16 cellular contexts compared by ENCODE assay signal in the genomic region with DNA sequence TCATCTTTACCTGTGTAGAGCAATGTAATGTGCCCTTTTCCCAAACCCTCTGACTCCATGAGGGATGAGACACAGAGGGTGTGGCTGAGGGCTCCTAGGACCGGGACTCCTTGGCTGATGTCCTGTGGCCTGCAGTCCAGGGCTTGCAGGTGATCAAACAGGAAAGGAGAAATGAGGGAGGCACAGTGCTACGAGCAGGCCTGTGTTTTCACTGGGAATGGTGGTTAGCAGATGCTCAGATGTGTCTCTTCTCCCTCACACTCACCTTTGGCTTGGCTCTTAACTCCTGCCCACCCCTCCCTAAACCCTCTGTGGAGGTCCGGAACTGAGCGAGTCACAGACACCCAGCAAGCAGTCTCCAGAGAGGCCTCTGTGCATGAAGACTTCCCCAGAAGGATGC.
DNase-seq lines count a peak whose midpoint lies in the region; ATAC-seq and TF ChIP-seq lines count a peak whose summit lies in the region.
"Had no signal": no experiment of that assay in that cellular context is flagged by ENCODE, and none has a peak within 500 bp of the region (broad histone marks: within the 10 kb centered on the region; RNA-seq: fewer than 3 reads in every experiment).

No MANE protein-coding gene starts in this region.

- H3K36me3 ChIP-seq in IMR-90 (ENCODE audit: control insufficient read depth, insufficient read depth, low read length) (no peaks in the 10 kb centered on the region), body of pancreas (replicated peaks in 1 of 2; ENCODE audit: insufficient read depth in 1 of 2, low read depth in 2 of 2) (no peaks in the 10 kb centered on the region), mucosa of descending colon (ENCODE audit: low read depth) (no peaks in the 10 kb centered on the region)

- peak overlapping the region; percentile 6; the same call in 1 of the 2 replicates for H2BK20ac ChIP-seq in IMR-90 (ENCODE audit: low read depth, low read length)

- peak overlapping the region; percentile 66 for H2AFZ ChIP-seq in IMR-90 (replicated peaks; ENCODE audit: low read length, poor library complexity)

- H3K9me1 ChIP-seq in IMR-90 (ENCODE audit: insufficient read depth, low read length): peaks cover 4% of the 10 kb centered on the region

- no peaks in the 10 kb centered on the region for H3K27me3 ChIP-seq in IMR-90 (ENCODE audit: control insufficient read depth, insufficient read depth, low read length)
- H3K27me3 ChIP-seq in body of pancreas: no peaks in the 10 kb centered on the region

- intact Hi-C loops in Calu3 (cut with micrococcal nuclease; ENCODE audit: unreplicated experiment): no loop called here
- intact Hi-C loops in IMR-90 (cut with micrococcal nuclease): no loop called here
- intact Hi-C loops in body of pancreas (cut with DNase I): no loop called here
- intact Hi-C loops in mucosa of descending colon (cut with DNase I, micrococcal nuclease): no loop called here

- peaks cover 25% of the 10 kb centered on the region for H3K4me1 Mint-ChIP-seq in Calu3 (ENCODE audit: low read depth, unreplicated experiment)
- H3K4me1 Mint-ChIP-seq: stimulated activated naive B cell treated with anti-CD40 and anti-IgM and Interleukin-4, amounts not matched to agents 10 μg/mL and 1 μg/mL and 100 μg/mL, for 72 hours had no signal

- CTCF ChIA-PET in Calu3 (lab: Charles Lee): interaction anchor here (0.6 to 1.2 kb wide), 2 partner anchors 113 to 538 kb away, joined by 4 read pairs; no protein-coding TSS in a partner anchor
- CTCF ChIA-PET in IMR-90 (lab: Yijun Ruan, JAX): interaction anchor here (1.1 kb wide), 1 partner anchor 14 kb away, joined by 3 read pairs; no protein-coding TSS in a partner anchor

- ATAC-seq in IMR-90 (ENCODE audit: low read depth) (no peak), body of pancreas (no peak), mucosa of descending colon (peak; percentile 32), HG03432 (IDR thresholded peaks at IDR 0.05; ENCODE audit: unreplicated experiment) (no peak), HG02678 (IDR thresholded peaks at IDR 0.05; ENCODE audit: unreplicated experiment) (no peak), HG03442 (IDR thresholded peaks at IDR 0.05; ENCODE audit: unreplicated experiment) (no peak), GM19328 (IDR thresholded peaks at IDR 0.05; ENCODE audit: unreplicated experiment) (no peak)
- ATAC-seq: stimulated activated naive B cell treated with anti-CD40 and anti-IgM and Interleukin-4, amounts not matched to agents 10 μg/mL and 1 μg/mL and 100 μg/mL, for 72 hours had no signal

- no peak overlapping the region for H4K5ac ChIP-seq in IMR-90 (ENCODE audit: low read depth, low read length)

- peak overlapping the region; percentile 46; the same call in 1 of the 2 replicates for H2AK5ac ChIP-seq in IMR-90 (ENCODE audit: low read depth, low read length)

- H3K56ac ChIP-seq in IMR-90 (ENCODE audit: extremely low read depth, insufficient read depth, low read length): no peak overlapping the region

- no peak overlapping the region for H3K9ac ChIP-seq in IMR-90 (ENCODE audit: low read depth, low read length)

- POLR2A ChIA-PET in IMR-90 (lab: Charles Lee; ENCODE audit: unreplicated experiment): no interaction called here

- no peaks in the 10 kb centered on the region for H3K79me1 ChIP-seq in IMR-90 (ENCODE audit: low read depth in 1 of 2, low read length in 2 of 2)

- H4K8ac ChIP-seq in IMR-90 (ENCODE audit: low read depth in 2 of 2, low read length in 2 of 2): no peak overlapping the region

- H2AK9ac ChIP-seq in IMR-90 (replicated peaks; ENCODE audit: low read depth, low read length, poor library complexity): no peak overlapping the region

- no peak overlapping the region for H4K91ac ChIP-seq in IMR-90 (ENCODE audit: insufficient read depth, low read depth, low read length)

- dilution Hi-C loops in IMR-90 (cut with HindIII; ENCODE audit: low sequenced_read_pairs, unreplicated experiment): no loop called here

- no peak for TF ChIP-seq POLR2A in IMR-90 (IDR thresholded peaks at IDR 0.05; ENCODE audit: low read depth, low read length)
- TF ChIP-seq POLR2A in body of pancreas (IDR thresholded peaks at IDR 0.05): no peak

- H3K9me3 Mint-ChIP-seq in Calu3 (ENCODE audit: low read depth, unreplicated experiment): peaks cover 4% of the 10 kb centered on the region
- H3K9me3 Mint-ChIP-seq: CD4-positive, alpha-beta T cell had no signal

- H2BK15ac ChIP-seq in IMR-90 (ENCODE audit: low read depth, low read length): no peak overlapping the region; the same call in 2 of the 3 replicates

- no TSS peak for BruUV-seq in Calu3 (replicated peaks; lab: Mats Ljungman, UMichigan)
- BruUV-seq in IMR-90 (replicated peaks; lab: Mats Ljungman, UMichigan): no TSS peak

- no peak overlapping the region; the same call in 1 of the 2 replicates for H3K4ac ChIP-seq in IMR-90 (ENCODE audit: low read depth, low read length)

- H2BK5ac ChIP-seq in IMR-90 (ENCODE audit: low read depth, low read length, poor library complexity, severe bottlenecking): no peak overlapping the region

- no peak overlapping the region for H3K4me2 ChIP-seq in IMR-90 (ENCODE audit: low read depth, low read length)

- H3K27ac ChIP-seq in IMR-90 (ENCODE audit: insufficient read depth, low read length): no peak overlapping the region
- peak overlapping the region; percentile 21 to 56 (median 36) for H3K27ac ChIP-seq in body of pancreas

- H3K4me3 ChIP-seq in IMR-90 (ENCODE audit: insufficient read depth, low read depth, low read length) (no peak overlapping the region), body of pancreas (no peak overlapping the region), mucosa of descending colon (no peak overlapping the region)

- DNase-seq in Calu3 (no peak), IMR-90 (no peak), body of pancreas (no peak), mucosa of descending colon (no peak)
- DNase-seq: activated CD4-positive, alpha-beta T cell treated with anti-CD3 and anti-CD28 coated beads, Interleukin-2, amount 50 U/mL, for 48 hours; activated gamma-delta T cell; CD4-positive, alpha-beta T cell; DMS79; NCI-H146; NCI-H82; stimulated activated naive B cell treated with anti-CD40 and anti-IgM and Interleukin-4, amounts not matched to agents 10 μg/mL and 1 μg/mL and 100 μg/mL, for 72 hours had no signal

- WGBS in IMR-90 (ENCODE audit: extremely low coverage in 2 of 2, insufficient read length in 1 of 2), 2 experiments: no CpG with 5 or more reads among the region's 4 CpGs
- 71 to 78% methylated on average over 4 of the region's 4 CpGs for WGBS in body of pancreas, 2 donors

- no peak overlapping the region for H2BK120ac ChIP-seq in IMR-90 (ENCODE audit: low read depth, low read length)

- peak overlapping the region; percentile 30 for H3K27ac Mint-ChIP-seq in Calu3 (ENCODE audit: unreplicated experiment)
- H3K27ac Mint-ChIP-seq: CD4-positive, alpha-beta T cell; stimulated activated naive B cell treated with anti-CD40 and anti-IgM and Interleukin-4, amounts not matched to agents 10 μg/mL and 1 μg/mL and 100 μg/mL, for 72 hours had no signal

- peak overlapping the region; percentile 63 for H3K23ac ChIP-seq in IMR-90 (ENCODE audit: low read depth, low read length)

- no peaks in the 10 kb centered on the region for H3K27me3 Mint-ChIP-seq in Calu3 (ENCODE audit: unreplicated experiment)
- H3K27me3 Mint-ChIP-seq: CD4-positive, alpha-beta T cell; stimulated activated naive B cell treated with anti-CD40 and anti-IgM and Interleukin-4, amounts not matched to agents 10 μg/mL and 1 μg/mL and 100 μg/mL, for 72 hours had no signal

- peaks cover 1% of the 10 kb centered on the region for H3K9me3 ChIP-seq in IMR-90 (ENCODE audit: control insufficient read depth, insufficient read depth, low read length)
- H3K9me3 ChIP-seq in body of pancreas: peaks cover 0 to 3% (median 0%) of the 10 kb centered on the region in 3 donors
- H3K9me3 ChIP-seq in mucosa of descending colon: no peaks in the 10 kb centered on the region

- TF ChIP-seq RAD21 in IMR-90 (IDR thresholded peaks at IDR 0.05; ENCODE audit: low read length): no peak

- H3K14ac ChIP-seq in IMR-90 (replicated peaks; ENCODE audit: low read depth, low read length): 0 out of 2 replicates have a peak overlapping the region, but pooled peaks have one; percentile 15

- H3K36me3 Mint-ChIP-seq in Calu3 (ENCODE audit: insufficient read depth, unreplicated experiment): peaks cover 4% of the 10 kb centered on the region
- H3K36me3 Mint-ChIP-seq: stimulated activated naive B cell treated with anti-CD40 and anti-IgM and Interleukin-4, amounts not matched to agents 10 μg/mL and 1 μg/mL and 100 μg/mL, for 72 hours had no signal

- in situ Hi-C loops in IMR-90 (cut with MboI; ENCODE audit: low sequenced_read_pairs): no loop called here

- H3K4me1 ChIP-seq in IMR-90 (ENCODE audit: control insufficient read depth, insufficient read depth, low read length) (no peaks in the 10 kb centered on the region; the same call in 1 of the 2 replicates), body of pancreas (peaks cover 24% of the 10 kb centered on the region), mucosa of descending colon (ENCODE audit: low read depth) (peaks cover 7% of the 10 kb centered on the region)

- no peak overlapping the region for H3K4me3 Mint-ChIP-seq in Calu3 (ENCODE audit: low read depth, unreplicated experiment)
- H3K4me3 Mint-ChIP-seq: CD4-positive, alpha-beta T cell; nephron; stimulated activated naive B cell treated with anti-CD40 and anti-IgM and Interleukin-4, amounts not matched to agents 10 μg/mL and 1 μg/mL and 100 μg/mL, for 72 hours had no signal

- H3K18ac ChIP-seq in IMR-90 (ENCODE audit: low read depth, low read length): no peak overlapping the region

- TF ChIP-seq CTCF in Calu3 (IDR thresholded peaks at IDR 0.05; ENCODE audit: unreplicated experiment) (no peak), IMR-90 (conservative IDR thresholded peaks at IDR 0.05; ENCODE audit: low read depth, low read length) (no peak), body of pancreas (IDR thresholded peaks at IDR 0.05) (no peak), mucosa of descending colon (IDR thresholded peaks at IDR 0.05) (no peak)

- no peaks in the 10 kb centered on the region for H4K20me1 ChIP-seq in IMR-90 (ENCODE audit: insufficient read depth, low read length)

TF ChIP-seq in IMR-90, 13 proteins besides CTCF, POLR2A, EP300 and RAD21 (continues in another document):
- TF ChIP-seq SMC3 (IDR thresholded peaks at IDR 0.05; ENCODE audit: low read depth, low read length) (no peak), FOS (IDR thresholded peaks at IDR 0.05; ENCODE audit: low read depth, low read length) (no peak), BHLHE40 (IDR thresholded peaks at IDR 0.05; ENCODE audit: low read depth, low read length) (no peak), RCOR1 (IDR thresholded peaks at IDR 0.05; ENCODE audit: insufficient replicate concordance, low read length) (no peak), MXI1 (IDR thresholded peaks at IDR 0.05; ENCODE audit: borderline replicate concordance, low read depth, low read length) (no peak)
- TF ChIP-seq, protein P1, sequence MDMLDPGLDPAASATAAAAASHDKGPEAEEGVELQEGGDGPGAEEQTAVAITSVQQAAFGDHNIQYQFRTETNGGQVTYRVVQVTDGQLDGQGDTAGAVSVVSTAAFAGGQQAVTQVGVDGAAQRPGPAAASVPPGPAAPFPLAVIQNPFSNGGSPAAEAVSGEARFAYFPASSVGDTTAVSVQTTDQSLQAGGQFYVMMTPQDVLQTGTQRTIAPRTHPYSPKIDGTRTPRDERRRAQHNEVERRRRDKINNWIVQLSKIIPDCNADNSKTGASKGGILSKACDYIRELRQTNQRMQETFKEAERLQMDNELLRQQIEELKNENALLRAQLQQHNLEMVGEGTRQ (IDR thresholded peaks at IDR 0.05; ENCODE audit: low read depth, low read length): no peak
